ENCODE assay signal across 8 cellular contexts in the genomic region with DNA sequence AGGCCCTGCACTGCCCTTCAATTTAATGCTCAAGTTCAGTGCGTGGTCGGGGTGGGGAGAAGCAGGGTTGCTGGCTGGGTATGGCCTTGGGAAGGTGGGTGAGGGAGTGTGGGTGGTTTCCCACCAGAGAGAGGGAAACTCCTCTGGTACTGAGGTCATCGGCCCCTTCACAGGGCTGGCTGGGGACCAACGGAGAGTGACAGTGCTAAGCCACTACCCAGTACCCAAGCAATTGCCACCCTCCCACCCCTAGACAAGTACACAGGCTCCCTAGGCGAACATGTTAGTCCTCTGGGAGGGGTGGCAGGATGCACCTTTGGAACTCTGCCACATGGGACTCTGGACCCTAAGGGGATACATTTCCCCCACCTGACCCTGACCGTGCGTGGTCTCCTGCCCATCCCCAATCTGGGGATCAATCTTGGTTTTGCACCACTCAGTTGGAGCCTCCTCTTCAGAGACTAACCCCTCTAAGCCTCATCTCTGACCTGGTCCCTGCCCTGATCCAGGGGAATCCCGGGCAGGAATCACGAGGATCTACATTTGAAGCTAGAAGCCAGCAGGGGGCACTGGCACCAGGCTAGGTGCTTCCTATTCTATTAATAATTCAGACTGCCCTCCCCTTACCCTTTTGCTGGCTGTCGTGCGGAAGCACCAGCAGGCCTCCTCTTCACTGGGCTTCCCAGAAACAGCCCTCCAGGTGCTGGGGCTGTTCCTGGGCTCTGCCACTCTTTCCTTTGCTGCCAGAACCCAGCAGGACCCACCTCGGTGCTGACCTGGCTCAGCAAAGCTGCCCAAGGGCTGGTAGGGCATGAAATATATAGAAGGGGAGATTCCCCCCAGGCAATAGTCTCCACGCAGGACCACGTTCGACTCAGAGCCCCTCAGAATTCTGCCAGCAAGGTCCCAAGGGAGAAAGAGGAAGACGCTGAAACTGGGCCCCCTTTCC.
DNase-seq lines count a peak whose midpoint lies in the region; ATAC-seq and TF ChIP-seq lines count a peak whose summit lies in the region.

No MANE protein-coding gene starts in this region.

- ATAC-seq in GM19463 (IDR thresholded peaks at IDR 0.05; ENCODE audit: unreplicated experiment) (peak; percentile 73), GM21515 (IDR thresholded peaks at IDR 0.05; ENCODE audit: unreplicated experiment) (no peak), HG02571 (IDR thresholded peaks at IDR 0.05; ENCODE audit: unreplicated experiment) (no peak), GM18858 (IDR thresholded peaks at IDR 0.05; ENCODE audit: unreplicated experiment) (no peak), GM21526 (IDR thresholded peaks at IDR 0.05; ENCODE audit: low FRiP score, unreplicated experiment) (no peak)

- intact Hi-C loops in left ventricle myocardium inferior (cut with micrococcal nuclease), result no loop called here

- no peaks in the 10 kb centered on the region for H3K4me1 ChIP-seq in left ventricle myocardium inferior

- no peaks in the 10 kb centered on the region for H3K36me3 ChIP-seq in left ventricle myocardium inferior

- TF ChIP-seq CTCF in 22Rv1 (IDR thresholded peaks at IDR 0.05) (peak; percentile 75), left ventricle myocardium inferior (IDR thresholded peaks at IDR 0.05; ENCODE audit: borderline replicate concordance) (peak; percentile 58)

- H3K27ac ChIP-seq in 22Rv1, result no peak overlapping the region
- no peak overlapping the region for H3K27ac ChIP-seq in left ventricle myocardium inferior (replicated peaks)

- DNase-seq in RPMI8226 (peak; percentile 27), left ventricle myocardium inferior (no peak)

- no peak overlapping the region for H3K4me3 ChIP-seq in left ventricle myocardium inferior

- no peaks in the 10 kb centered on the region for H3K9me3 ChIP-seq in left ventricle myocardium inferior (replicated peaks)

- H3K27me3 ChIP-seq in left ventricle myocardium inferior (ENCODE audit: low read depth), result no peaks in the 10 kb centered on the region
